ENCODE assay signal across 1 cellular context in the genomic region with DNA sequence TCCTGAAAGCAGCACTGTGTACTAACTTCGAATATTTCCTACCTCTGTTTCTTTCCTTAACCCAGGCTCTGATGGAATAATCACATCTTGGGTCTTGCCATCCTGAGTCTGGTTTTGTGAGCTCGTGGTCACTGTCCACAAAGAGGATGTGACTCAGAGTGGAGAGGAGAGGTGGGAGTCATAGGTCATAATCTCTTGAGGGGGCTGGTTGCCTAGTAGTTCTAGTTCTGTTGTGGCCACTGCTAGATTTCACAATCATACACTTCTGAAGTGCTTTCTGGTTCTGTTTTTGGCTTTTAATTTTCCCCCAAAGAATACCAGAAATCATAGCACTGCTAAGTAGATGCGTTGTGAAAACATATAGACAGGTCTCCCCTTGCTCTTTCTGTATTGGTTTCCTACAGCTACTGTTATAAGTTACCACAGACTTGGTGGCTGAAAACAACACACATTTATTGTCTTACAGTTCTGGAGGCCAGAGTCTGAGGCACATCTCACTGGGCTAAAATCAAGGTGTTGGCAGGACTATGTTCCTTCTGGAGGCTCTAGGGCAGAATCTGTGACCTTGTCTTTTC.
A peak's percentile ranks its signal among the peaks of the same experiment; 100 is the strongest.
TF ChIP-seq lines count a peak whose summit lies in the region.

No MANE protein-coding gene starts in this region.

TF ChIP-seq in K562, 482 proteins besides CTCF, POLR2A, EP300 and RAD21 (continued from another document):
- TF ChIP-seq, protein P1, sequence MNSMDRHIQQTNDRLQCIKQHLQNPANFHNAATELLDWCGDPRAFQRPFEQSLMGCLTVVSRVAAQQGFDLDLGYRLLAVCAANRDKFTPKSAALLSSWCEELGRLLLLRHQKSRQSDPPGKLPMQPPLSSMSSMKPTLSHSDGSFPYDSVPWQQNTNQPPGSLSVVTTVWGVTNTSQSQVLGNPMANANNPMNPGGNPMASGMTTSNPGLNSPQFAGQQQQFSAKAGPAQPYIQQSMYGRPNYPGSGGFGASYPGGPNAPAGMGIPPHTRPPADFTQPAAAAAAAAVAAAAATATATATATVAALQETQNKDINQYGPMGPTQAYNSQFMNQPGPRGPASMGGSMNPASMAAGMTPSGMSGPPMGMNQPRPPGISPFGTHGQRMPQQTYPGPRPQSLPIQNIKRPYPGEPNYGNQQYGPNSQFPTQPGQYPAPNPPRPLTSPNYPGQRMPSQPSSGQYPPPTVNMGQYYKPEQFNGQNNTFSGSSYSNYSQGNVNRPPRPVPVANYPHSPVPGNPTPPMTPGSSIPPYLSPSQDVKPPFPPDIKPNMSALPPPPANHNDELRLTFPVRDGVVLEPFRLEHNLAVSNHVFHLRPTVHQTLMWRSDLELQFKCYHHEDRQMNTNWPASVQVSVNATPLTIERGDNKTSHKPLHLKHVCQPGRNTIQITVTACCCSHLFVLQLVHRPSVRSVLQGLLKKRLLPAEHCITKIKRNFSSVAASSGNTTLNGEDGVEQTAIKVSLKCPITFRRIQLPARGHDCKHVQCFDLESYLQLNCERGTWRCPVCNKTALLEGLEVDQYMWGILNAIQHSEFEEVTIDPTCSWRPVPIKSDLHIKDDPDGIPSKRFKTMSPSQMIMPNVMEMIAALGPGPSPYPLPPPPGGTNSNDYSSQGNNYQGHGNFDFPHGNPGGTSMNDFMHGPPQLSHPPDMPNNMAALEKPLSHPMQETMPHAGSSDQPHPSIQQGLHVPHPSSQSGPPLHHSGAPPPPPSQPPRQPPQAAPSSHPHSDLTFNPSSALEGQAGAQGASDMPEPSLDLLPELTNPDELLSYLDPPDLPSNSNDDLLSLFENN (IDR thresholded peaks at IDR 0.05; ENCODE audit: low read depth in 2 of 2, low read length in 2 of 2) = no peak
- TF ChIP-seq E2F5 (CRISPR knock-in tag; IDR thresholded peaks at IDR 0.05) = no peak
- no peak for TF ChIP-seq RCOR1 (IDR thresholded peaks at IDR 0.05; ENCODE audit: borderline replicate concordance in 1 of 2, low read depth in 2 of 2, low read length in 2 of 2)
- peak; percentile 40; the same call in 1 of the 2 replicates for TF ChIP-seq ATF3 (IDR thresholded peaks at IDR 0.05)
- no peak for TF ChIP-seq ATF3 (CRISPR knock-in tag; conservative IDR thresholded peaks at IDR 0.05)
- TF ChIP-seq CCNT2 (IDR thresholded peaks at IDR 0.05; ENCODE audit: borderline replicate concordance, extremely low read depth, insufficient read length, low read depth, low read length) = no peak
- no peak for TF ChIP-seq MAFF (IDR thresholded peaks at IDR 0.05; ENCODE audit: low read length)
- no peak for TF ChIP-seq TEAD2 (tag; IDR thresholded peaks at IDR 0.05)
- TF ChIP-seq, protein P2, sequence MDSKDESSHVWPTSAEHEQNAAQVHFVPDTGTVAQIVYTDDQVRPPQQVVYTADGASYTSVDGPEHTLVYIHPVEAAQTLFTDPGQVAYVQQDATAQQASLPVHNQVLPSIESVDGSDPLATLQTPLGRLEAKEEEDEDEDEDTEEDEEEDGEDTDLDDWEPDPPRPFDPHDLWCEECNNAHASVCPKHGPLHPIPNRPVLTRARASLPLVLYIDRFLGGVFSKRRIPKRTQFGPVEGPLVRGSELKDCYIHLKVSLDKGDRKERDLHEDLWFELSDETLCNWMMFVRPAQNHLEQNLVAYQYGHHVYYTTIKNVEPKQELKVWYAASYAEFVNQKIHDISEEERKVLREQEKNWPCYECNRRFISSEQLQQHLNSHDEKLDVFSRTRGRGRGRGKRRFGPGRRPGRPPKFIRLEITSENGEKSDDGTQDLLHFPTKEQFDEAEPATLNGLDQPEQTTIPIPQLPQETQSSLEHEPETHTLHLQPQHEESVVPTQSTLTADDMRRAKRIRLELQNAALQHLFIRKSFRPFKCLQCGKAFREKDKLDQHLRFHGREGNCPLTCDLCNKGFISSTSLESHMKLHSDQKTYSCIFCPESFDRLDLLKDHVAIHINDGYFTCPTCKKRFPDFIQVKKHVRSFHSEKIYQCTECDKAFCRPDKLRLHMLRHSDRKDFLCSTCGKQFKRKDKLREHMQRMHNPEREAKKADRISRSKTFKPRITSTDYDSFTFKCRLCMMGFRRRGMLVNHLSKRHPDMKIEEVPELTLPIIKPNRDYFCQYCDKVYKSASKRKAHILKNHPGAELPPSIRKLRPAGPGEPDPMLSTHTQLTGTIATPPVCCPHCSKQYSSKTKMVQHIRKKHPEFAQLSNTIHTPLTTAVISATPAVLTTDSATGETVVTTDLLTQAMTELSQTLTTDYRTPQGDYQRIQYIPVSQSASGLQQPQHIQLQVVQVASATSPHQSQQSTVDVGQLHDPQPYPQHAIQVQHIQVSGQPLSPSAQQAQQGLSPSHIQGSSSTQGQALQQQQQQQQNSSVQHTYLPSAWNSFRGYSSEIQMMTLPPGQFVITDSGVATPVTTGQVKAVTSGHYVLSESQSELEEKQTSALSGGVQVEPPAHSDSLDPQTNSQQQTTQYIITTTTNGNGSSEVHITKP (IDR thresholded peaks at IDR 0.05; ENCODE audit: partially characterized antibody) = no peak
- TF ChIP-seq ZEB2 (IDR thresholded peaks at IDR 0.05) = no peak
